ENCODE assay signal across 5 cellular contexts in genomic region chr12:50855679-50856078, GRCh38.
A peak's percentile ranks its signal among the peaks of the same experiment; 100 is the strongest.
TF ChIP-seq lines count a peak whose summit lies in the region.

No MANE protein-coding gene starts in this region.

TF ChIP-seq in A549, 52 proteins besides CTCF, POLR2A, EP300 and RAD21:
- 0 out of 2 replicates have a peak, but pooled peaks have one; percentile 24 for TF ChIP-seq HDAC2 (IDR thresholded peaks at IDR 0.05)
TF ChIP-seq in A549: peak in this region for 1; not testable (repeated sequence) for 51.

TF ChIP-seq in HEK293, 187 proteins besides CTCF, POLR2A, EP300 and RAD21:
- peak; percentile 70; the same call in 1 of the 2 replicates for TF ChIP-seq ZNF580 (tag by site-specific recombination; IDR thresholded peaks at IDR 0.05)
- TF ChIP-seq ZNF280D (tag by site-specific recombination; IDR thresholded peaks at IDR 0.05): peak; percentile 84; the same call in 1 of the 2 replicates
- TF ChIP-seq ZNF146 (tag by site-specific recombination; IDR thresholded peaks at IDR 0.05): peak; percentile 96

TF ChIP-seq in SK-N-SH treated with all-trans-retinoic acid at 6 μM for 48 hours, 23 proteins besides CTCF, POLR2A, EP300 and RAD21:
- TF ChIP-seq ZNF8 (CRISPR knock-in tag; IDR thresholded peaks at IDR 0.05): peak; percentile 71
TF ChIP-seq in SK-N-SH treated with all-trans-retinoic acid at 6 μM for 48 hours: peak in this region for 1; not testable (repeated sequence) for 22.

TF ChIP-seq in K562, 482 proteins besides CTCF, POLR2A, EP300 and RAD21:
- TF ChIP-seq KDM1A (IDR thresholded peaks at IDR 0.05) (peak; percentile 36 to 38; a peak in 2 of 4 replicates), ZNF146 (CRISPR knock-in tag; IDR thresholded peaks at IDR 0.05; ENCODE audit: unreplicated experiment) (peak; percentile 98), BCOR (IDR thresholded peaks at IDR 0.05) (peak; percentile 65), RBM25 (IDR thresholded peaks at IDR 0.05; ENCODE audit: low read depth, low read length, severe bottlenecking) (peak; percentile 74), RCOR1 (IDR thresholded peaks at IDR 0.05; ENCODE audit: borderline replicate concordance in 1 of 2, low read depth in 2 of 2, low read length in 2 of 2) (0 out of 4 replicates have a peak, but pooled peaks of 1 of the 2 experiments have one; percentile 11)

TF ChIP-seq in H1, 55 proteins besides CTCF, POLR2A, EP300 and RAD21:
- peak; percentile 63; the same call in 1 of the 2 replicates for TF ChIP-seq KDM1A (IDR thresholded peaks at IDR 0.05; ENCODE audit: borderline replicate concordance, low read length)
TF ChIP-seq in H1: peak in this region for 1; not testable (repeated sequence) for 54.
